Comparison of ENCODE assay signal across 13 cellular contexts in genomic region chr14:67971627-67972625, GRCh38.
A peak's percentile ranks its signal among the peaks of the same experiment; 100 is the strongest.
DNase-seq lines count a peak whose midpoint lies in the region; ATAC-seq and TF ChIP-seq lines count a peak whose summit lies in the region.
"Had no signal": no experiment of that assay in that cellular context is flagged by ENCODE, and none has a peak within 500 bp of the region (broad histone marks: within the 10 kb centered on the region; RNA-seq: fewer than 3 reads in every experiment).

No MANE protein-coding gene starts in this region.

- H3K9me3 ChIP-seq in mucosa of descending colon = no peaks in the 10 kb centered on the region
- H3K9me3 ChIP-seq in CD4-positive, alpha-beta T cell (ENCODE audit: control insufficient read depth, low read length) = no peaks in the 10 kb centered on the region
- H3K9me3 ChIP-seq: ascending aorta had no signal

- H3K36me3 Mint-ChIP-seq in CD4-positive, alpha-beta T cell (ENCODE audit: low read depth) = peaks cover 14% of the 10 kb centered on the region

- CTCF ChIA-PET in CD4-positive, alpha-beta T cell (lab: Charles Lee) = no interaction called here

- POLR2A ChIA-PET in CD4-positive, alpha-beta T cell (lab: Charles Lee) = no interaction called here

- ATAC-seq in SK-N-SH treated with all-trans-retinoic acid at 6 μM for 48 hours = peak; percentile 79
- peak; percentile 60 for ATAC-seq in mucosa of descending colon
- ATAC-seq in CD4-positive, alpha-beta T cell (ENCODE audit: poor library complexity) = no peak

- no peak overlapping the region for H3K27ac Mint-ChIP-seq in CD4-positive, alpha-beta T cell

- H3K4me3 ChIP-seq in mucosa of descending colon = no peak overlapping the region
- H3K4me3 ChIP-seq: ascending aorta, skin epidermis had no signal

- no peak overlapping the region for H3K27ac ChIP-seq in CD4-positive, alpha-beta T cell (ENCODE audit: low read depth, low read length)
- H3K27ac ChIP-seq: ascending aorta, HL-60, VCaP had no signal

- peaks cover 19% of the 10 kb centered on the region for H3K4me1 ChIP-seq in mucosa of descending colon (ENCODE audit: low read depth)
- H3K4me1 ChIP-seq: ascending aorta had no signal

- H3K27me3 Mint-ChIP-seq in CD4-positive, alpha-beta T cell = no peaks in the 10 kb centered on the region

- intact Hi-C loops in mucosa of descending colon (cut with DNase I, micrococcal nuclease) = no loop called here
- intact Hi-C loops in CD4-positive, alpha-beta T cell (cut with DNase I, micrococcal nuclease) = no loop called here

- H3K9me3 Mint-ChIP-seq in CD4-positive, alpha-beta T cell = no peaks in the 10 kb centered on the region

- no peaks in the 10 kb centered on the region for H3K4me1 Mint-ChIP-seq in CD4-positive, alpha-beta T cell (ENCODE audit: low read depth)

- H3K36me3 ChIP-seq in mucosa of descending colon (ENCODE audit: low read depth) = no peaks in the 10 kb centered on the region
- H3K36me3 ChIP-seq: ascending aorta had no signal

- H3K27me3 ChIP-seq in CD4-positive, alpha-beta T cell (ENCODE audit: control insufficient read depth, insufficient read depth, low read length) = no peaks in the 10 kb centered on the region
- H3K27me3 ChIP-seq: ascending aorta had no signal

- no peak for TF ChIP-seq CTCF in mucosa of descending colon (IDR thresholded peaks at IDR 0.05)
- TF ChIP-seq CTCF in CD4-positive, alpha-beta T cell (IDR thresholded peaks at IDR 0.05) = no peak

- DNase-seq in ELF-1 (ENCODE audit: low read depth, low spot score) = peak; percentile 3
- DNase-seq in NCI-H1436 treated with DMSO at 0.1 percent for 48 hours (lab: John Stamatoyannopoulos, UW) = peak; percentile 66
- DNase-seq in mucosa of descending colon = no peak
- DNase-seq in CD4-positive, alpha-beta T cell = no peak
- no peak for DNase-seq in NCI-H2196 (lab: John Stamatoyannopoulos, UW; ENCODE audit: unreplicated experiment)
- DNase-seq in stimulated activated CD4-positive, alpha-beta T cell treated with anti-CD3 and anti-CD28 coated beads, Interleukin-1b, Interleukin-23, amount 100 ng/mL, for 48 hours = no peak
- no peak for DNase-seq in SW480 (ENCODE audit: low spot score)
- DNase-seq: NCI-H1048 had no signal

- no peak overlapping the region for H3K4me3 Mint-ChIP-seq in CD4-positive, alpha-beta T cell

TF ChIP-seq in SK-N-SH treated with all-trans-retinoic acid at 6 μM for 48 hours, 23 proteins besides CTCF, POLR2A, EP300 and RAD21 (continues in another document):
- TF ChIP-seq TOX (CRISPR knock-in tag; IDR thresholded peaks at IDR 0.05; ENCODE audit: borderline replicate concordance) (peak; percentile 56; the same call in 1 of the 2 replicates), ZFP30 (CRISPR knock-in tag; IDR thresholded peaks at IDR 0.05) (no peak), CREB5 (CRISPR knock-in tag; IDR thresholded peaks at IDR 0.05; ENCODE audit: low read depth) (no peak), GLIS3 (CRISPR knock-in tag; IDR thresholded peaks at IDR 0.05) (no peak), POU6F1 (CRISPR knock-in tag; IDR thresholded peaks at IDR 0.05; ENCODE audit: borderline replicate concordance, low read depth) (no peak), ZNF8 (CRISPR knock-in tag; IDR thresholded peaks at IDR 0.05) (no peak), TSHZ2 (CRISPR knock-in tag; IDR thresholded peaks at IDR 0.05) (no peak), CSDC2 (CRISPR knock-in tag; IDR thresholded peaks at IDR 0.05) (no peak), BACH2 (CRISPR knock-in tag; IDR thresholded peaks at IDR 0.05; ENCODE audit: borderline replicate concordance) (no peak), ZC3H10 (CRISPR knock-in tag; IDR thresholded peaks at IDR 0.05) (no peak), RARB (CRISPR knock-in tag; IDR thresholded peaks at IDR 0.05) (no peak), ZNF565 (CRISPR knock-in tag; conservative IDR thresholded peaks at IDR 0.05; ENCODE audit: low read depth) (no peak), OSR1 (CRISPR knock-in tag; IDR thresholded peaks at IDR 0.05) (no peak), CSRNP3 (CRISPR knock-in tag; IDR thresholded peaks at IDR 0.05) (peak; percentile 74; the same call in 1 of the 2 replicates), ZNF70 (CRISPR knock-in tag; IDR thresholded peaks at IDR 0.05) (no peak), ARNTL (CRISPR knock-in tag; IDR thresholded peaks at IDR 0.05; ENCODE audit: borderline replicate concordance, low read depth) (no peak), PPARA (CRISPR knock-in tag; IDR thresholded peaks at IDR 0.05; ENCODE audit: borderline replicate concordance) (no peak), PATZ1 (CRISPR knock-in tag; IDR thresholded peaks at IDR 0.05; ENCODE audit: borderline replicate concordance) (peak; percentile 66; the same call in 1 of the 2 replicates), ZFP3 (CRISPR knock-in tag; IDR thresholded peaks at IDR 0.05) (no peak), TCF4 (CRISPR knock-in tag; IDR thresholded peaks at IDR 0.05; ENCODE audit: borderline replicate concordance) (no peak)

Comparison
In these comparisons a context has a peak if more than half of its experiments do, and no peak if none do; other contexts are left out.
1. DNase-seq: peak in ELF-1 (single experiment) and NCI-H1436 treated with DMSO at 0.1 percent for 48 hours (single experiment); none in mucosa of descending colon (0 of 3), CD4-positive, alpha-beta T cell (0 of 10), NCI-H2196 (single experiment), stimulated activated CD4-positive, alpha-beta T cell treated with anti-CD3 and anti-CD28 coated beads, Interleukin-1b, Interleukin-23, amount 100 ng/mL, for 48 hours (single experiment) and SW480 (single experiment).